15 cellular contexts compared by ENCODE assay signal in genomic region chr17:41451154-41451728, GRCh38. TPM values are rescaled to one million over a fixed set of nuclear protein-coding genes. Genes with fewer than 3 reads are reported as not detected.
"Had no signal": no experiment of that assay in that cellular context is flagged by ENCODE, and none has a peak within 500 bp of the region (broad histone marks: within the 10 kb centered on the region; RNA-seq: fewer than 3 reads in every experiment).

No MANE protein-coding gene starts in this region.

- H3K27me3 ChIP-seq: ascending aorta had no signal

- ATAC-seq: activated T-cell treated with anti-CD3 and anti-CD28 coated beads, Interleukin-2, amount 50 U/mL, for 4 hours; natural killer cell; stimulated activated memory B cell treated with anti-CD40 and anti-IgM and Interleukin-4, amounts not matched to agents 10 μg/mL and 1 μg/mL and 100 μg/mL, for 72 hours had no signal

- H3K27ac ChIP-seq: ascending aorta had no signal

- H3K9me3 ChIP-seq: ascending aorta had no signal

- DNase-seq: activated B cell treated with CpG ODN at 0.5 μM for 24 hours; activated gamma-delta T cell; activated naive CD8-positive, alpha-beta T cell treated with anti-CD3 and anti-CD28 coated beads for 36 hours; activated T-cell treated with anti-CD3 and anti-CD28 coated beads, Interleukin-2, amount 50 U/mL, for 4 hours; central memory CD4-positive, alpha-beta T cell; endodermal cell; natural killer cell had no signal

- H3K4me3 ChIP-seq: ascending aorta, lung had no signal

- H3K36me3 ChIP-seq: ascending aorta had no signal

- H3K4me1 ChIP-seq: ascending aorta had no signal

RNA-seq across cellular contexts. Expression of gene KRT38, which starts 10.5 kb away (rescaled TPM):
- total RNA-seq: activated B cell treated with CpG ODN at 0.5 μM for 24 hours; activated naive CD8-positive, alpha-beta T cell treated with anti-CD3 and anti-CD28 coated beads for 36 hours; activated T-cell treated with anti-CD3 and anti-CD28 coated beads, Interleukin-2, amount 50 U/mL, for 4 hours; ascending aorta; endodermal cell; frontal cortex; lung; mononuclear cell; natural killer cell; omental fat pad; subcutaneous adipose tissue had no signal
- polyA plus RNA-seq: lung had no signal

RNA-seq across cellular contexts. Expression of gene KRT32, which starts 15.9 kb away (rescaled TPM):
- total RNA-seq: activated B cell treated with CpG ODN at 0.5 μM for 24 hours; activated naive CD8-positive, alpha-beta T cell treated with anti-CD3 and anti-CD28 coated beads for 36 hours; activated T-cell treated with anti-CD3 and anti-CD28 coated beads, Interleukin-2, amount 50 U/mL, for 4 hours; ascending aorta; endodermal cell; frontal cortex; lung; mononuclear cell; natural killer cell; omental fat pad; subcutaneous adipose tissue had no signal
- polyA plus RNA-seq: lung had no signal

RNA-seq across cellular contexts. Expression of gene KRT37, which starts 26.9 kb away (rescaled TPM):
- total RNA-seq: activated B cell treated with CpG ODN at 0.5 μM for 24 hours; activated naive CD8-positive, alpha-beta T cell treated with anti-CD3 and anti-CD28 coated beads for 36 hours; activated T-cell treated with anti-CD3 and anti-CD28 coated beads, Interleukin-2, amount 50 U/mL, for 4 hours; ascending aorta; endodermal cell; frontal cortex; lung; mononuclear cell; natural killer cell; omental fat pad; subcutaneous adipose tissue had no signal
- polyA plus RNA-seq: esophagus, lung had no signal

RNA-seq across cellular contexts. Expression of gene KRT35, which starts 29.7 kb away (rescaled TPM):
- total RNA-seq: activated B cell treated with CpG ODN at 0.5 μM for 24 hours; activated naive CD8-positive, alpha-beta T cell treated with anti-CD3 and anti-CD28 coated beads for 36 hours; activated T-cell treated with anti-CD3 and anti-CD28 coated beads, Interleukin-2, amount 50 U/mL, for 4 hours; ascending aorta; endodermal cell; frontal cortex; lung; mononuclear cell; natural killer cell; omental fat pad; subcutaneous adipose tissue had no signal
- polyA plus RNA-seq: esophagus, lung had no signal

RNA-seq across cellular contexts. Expression of gene KRT36, which starts 38.5 kb away (rescaled TPM):
- total RNA-seq: activated B cell treated with CpG ODN at 0.5 μM for 24 hours; activated naive CD8-positive, alpha-beta T cell treated with anti-CD3 and anti-CD28 coated beads for 36 hours; activated T-cell treated with anti-CD3 and anti-CD28 coated beads, Interleukin-2, amount 50 U/mL, for 4 hours; ascending aorta; endodermal cell; frontal cortex; lung; mononuclear cell; natural killer cell; omental fat pad; subcutaneous adipose tissue had no signal
